In genomic region chr2:74080346-74080745, GRCh38 we compare ENCODE assay signal across 11 cellular contexts.
DNase-seq lines count a peak whose midpoint lies in the region; ATAC-seq and TF ChIP-seq lines count a peak whose summit lies in the region.
"Had no signal": no experiment of that assay in that cellular context is flagged by ENCODE, and none has a peak within 500 bp of the region (broad histone marks: within the 10 kb centered on the region; RNA-seq: fewer than 3 reads in every experiment).

No MANE protein-coding gene starts in this region.

- H3K9me3 Mint-ChIP-seq in activated naive CD4-positive, alpha-beta T cell treated with anti-CD3 and anti-CD28 coated beads for 36 hours, result no peaks in the 10 kb centered on the region
- no peaks in the 10 kb centered on the region for H3K9me3 Mint-ChIP-seq in activated naive CD4-positive, alpha-beta T cell treated with anti-CD3 and anti-CD28 coated beads, Interleukin-2, amount 10 ng/mL, durations not matched to agents 7 days and 5 days
- H3K9me3 Mint-ChIP-seq: T-helper 1 cell treated with Interleukin-12 subunit alpha and Interleukin-12 subunit beta and Interleukin-4 antibody, amounts not matched to agents 30 μg/mL and 1 μg/mL, for 36 hours had no signal

- peak; percentile 35; the same call in 1 of the 2 replicates for TF ChIP-seq RAD21 in SK-N-SH (IDR thresholded peaks at IDR 0.05; ENCODE audit: low read length)

- no peaks in the 10 kb centered on the region for H3K9me2 ChIP-seq in SK-N-SH

- in situ Hi-C loops in transverse colon (cut with MboI; ENCODE audit: low pct_ligation_motif_present in 1 of 4, low pct_unique_long_range_greater_than_20kb in 1 of 4, low sequenced_read_pairs in 3 of 4), result no loop called here

- H3K9me3 ChIP-seq in SK-N-SH (no peaks in the 10 kb centered on the region), transverse colon (no peaks in the 10 kb centered on the region)
- H3K9me3 ChIP-seq: ascending aorta had no signal

- ATAC-seq in SK-N-SH treated with all-trans-retinoic acid at 6 μM for 48 hours (no peak), HG03045 (IDR thresholded peaks at IDR 0.05; ENCODE audit: unreplicated experiment) (peak; percentile 14)

- no peak for TF ChIP-seq EP300 in SK-N-SH (IDR thresholded peaks at IDR 0.05; ENCODE audit: borderline replicate concordance in 1 of 2, low read depth in 1 of 2, low read length in 1 of 2)
- TF ChIP-seq EP300 in transverse colon (IDR thresholded peaks at IDR 0.05; ENCODE audit: low read depth), result no peak

- H3K9ac ChIP-seq in SK-N-SH, result no peak overlapping the region

- H3K27ac Mint-ChIP-seq in activated naive CD4-positive, alpha-beta T cell treated with anti-CD3 and anti-CD28 coated beads for 36 hours, result no peak overlapping the region
- H3K27ac Mint-ChIP-seq in activated naive CD4-positive, alpha-beta T cell treated with anti-CD3 and anti-CD28 coated beads, Interleukin-2, amount 10 ng/mL, durations not matched to agents 7 days and 5 days, result no peak overlapping the region
- H3K27ac Mint-ChIP-seq: T-helper 1 cell treated with Interleukin-12 subunit alpha and Interleukin-12 subunit beta and Interleukin-4 antibody, amounts not matched to agents 30 μg/mL and 1 μg/mL, for 36 hours had no signal

- H3K4me1 ChIP-seq in SK-N-SH (ENCODE audit: control insufficient read depth in 1 of 2, insufficient read depth in 2 of 2, low read depth in 1 of 2, low read length in 1 of 2), result peaks cover 0 to 2% of the 10 kb centered on the region in 2 experiments; a peak in 2 of 4 replicates
- H3K4me1 ChIP-seq in transverse colon, result peaks cover 0 to 6% (median 0%) of the 10 kb centered on the region in 4 donors
- H3K4me1 ChIP-seq: ascending aorta had no signal

- H3K27me3 Mint-ChIP-seq in activated naive CD4-positive, alpha-beta T cell treated with anti-CD3 and anti-CD28 coated beads for 36 hours (ENCODE audit: low read depth), result no peaks in the 10 kb centered on the region
- H3K27me3 Mint-ChIP-seq in activated naive CD4-positive, alpha-beta T cell treated with anti-CD3 and anti-CD28 coated beads, Interleukin-2, amount 10 ng/mL, durations not matched to agents 7 days and 5 days, result no peaks in the 10 kb centered on the region

- H3F3A ChIP-seq in SK-N-SH (replicated peaks; ENCODE audit: insufficient read depth), result no peaks in the 10 kb centered on the region

- H3K4me3 Mint-ChIP-seq in activated naive CD4-positive, alpha-beta T cell treated with anti-CD3 and anti-CD28 coated beads for 36 hours, result no peak overlapping the region
- no peak overlapping the region for H3K4me3 Mint-ChIP-seq in activated naive CD4-positive, alpha-beta T cell treated with anti-CD3 and anti-CD28 coated beads, Interleukin-2, amount 10 ng/mL, durations not matched to agents 7 days and 5 days
- H3K4me3 Mint-ChIP-seq: T-helper 1 cell treated with Interleukin-12 subunit alpha and Interleukin-12 subunit beta and Interleukin-4 antibody, amounts not matched to agents 30 μg/mL and 1 μg/mL, for 36 hours had no signal

- H3K79me2 ChIP-seq in SK-N-SH (ENCODE audit: insufficient read depth), result no peaks in the 10 kb centered on the region

- H4K20me1 ChIP-seq in SK-N-SH (ENCODE audit: insufficient read depth), result no peaks in the 10 kb centered on the region

- H3K36me3 Mint-ChIP-seq in activated naive CD4-positive, alpha-beta T cell treated with anti-CD3 and anti-CD28 coated beads for 36 hours (ENCODE audit: low read depth), result peaks cover 18% of the 10 kb centered on the region
- peaks cover 18% of the 10 kb centered on the region for H3K36me3 Mint-ChIP-seq in activated naive CD4-positive, alpha-beta T cell treated with anti-CD3 and anti-CD28 coated beads, Interleukin-2, amount 10 ng/mL, durations not matched to agents 7 days and 5 days

- POLR2A ChIA-PET in SK-N-SH (lab: Yijun Ruan, JAX), result interaction anchor here (1.1 kb wide), 1 partner anchor 40 kb away, joined by 3 read pairs; no protein-coding TSS in a partner anchor

- no peak for TF ChIP-seq POLR2A in transverse colon (IDR thresholded peaks at IDR 0.05)

- intact Hi-C loops in transverse colon (cut with DNase I; ENCODE audit: low total_unique reads), result no loop called here
- intact Hi-C loops in activated naive CD4-positive, alpha-beta T cell treated with anti-CD3 and anti-CD28 coated beads for 36 hours (cut with micrococcal nuclease), result no loop called here

- H3K4me3 ChIP-seq in SK-N-SH (ENCODE audit: low read depth in 2 of 2, low read length in 1 of 2), result no peak overlapping the region
- H3K4me3 ChIP-seq in transverse colon, result peak overlapping the region in 1 of 4 donors; percentile 11
- H3K4me3 ChIP-seq: ascending aorta had no signal

- peaks cover 3% of the 10 kb centered on the region for H3K4me1 Mint-ChIP-seq in activated naive CD4-positive, alpha-beta T cell treated with anti-CD3 and anti-CD28 coated beads for 36 hours (ENCODE audit: low read depth)
- no peaks in the 10 kb centered on the region for H3K4me1 Mint-ChIP-seq in activated naive CD4-positive, alpha-beta T cell treated with anti-CD3 and anti-CD28 coated beads, Interleukin-2, amount 10 ng/mL, durations not matched to agents 7 days and 5 days

- 83% methylated on average over 8 of the region's 10 CpGs for WGBS in SK-N-SH (ENCODE audit: low lambda C conversion rate)
- 54% methylated on average over 8 of the region's 10 CpGs; no CpG with 5 or more reads in 1 of the 2 donors for WGBS in transverse colon (ENCODE audit: low coverage in 1 of 2), 2 donors

- H3K36me3 ChIP-seq in SK-N-SH (replicated peaks in 1 of 2; ENCODE audit: control insufficient read depth in 1 of 2, insufficient read depth in 2 of 2, low read length in 1 of 2) (peaks cover 0 to 22% of the 10 kb centered on the region in 2 experiments), transverse colon (no peaks in the 10 kb centered on the region)
- H3K36me3 ChIP-seq: ascending aorta had no signal

- H3K27me3 ChIP-seq in SK-N-SH (ENCODE audit: insufficient read depth), result no peaks in the 10 kb centered on the region
- no peaks in the 10 kb centered on the region for H3K27me3 ChIP-seq in transverse colon
- H3K27me3 ChIP-seq: ascending aorta had no signal

- DNase-seq in SK-N-SH, result no peak
- DNase-seq in cerebellar cortex (ENCODE audit: low spot score), result peak; percentile 47
- DNase-seq in transverse colon, result no peak
- DNase-seq in activated naive CD4-positive, alpha-beta T cell treated with anti-CD3 and anti-CD28 coated beads for 36 hours, result no peak
- no peak for DNase-seq in NCI-H2029 (lab: John Stamatoyannopoulos, UW)
- no peak for DNase-seq in activated naive CD4-positive, alpha-beta T cell treated with anti-CD3 and anti-CD28 coated beads, Interleukin-2, amount 10 ng/mL, durations not matched to agents 7 days and 5 days
- DNase-seq: kidney had no signal

- no peak overlapping the region for H3K27ac ChIP-seq in SK-N-SH (ENCODE audit: low read depth in 2 of 2, low read length in 1 of 2)
- H3K27ac ChIP-seq in transverse colon, result peak overlapping the region in 3 of 4 donors; percentile 16 to 34 (median 30)
- H3K27ac ChIP-seq: ascending aorta had no signal

- no peak overlapping the region for H2AFZ ChIP-seq in SK-N-SH (ENCODE audit: low read depth)

- H3K4me2 ChIP-seq in SK-N-SH, result no peak overlapping the region

- TF ChIP-seq CTCF in SK-N-SH (IDR thresholded peaks at IDR 0.05) (no peak), transverse colon (IDR thresholded peaks at IDR 0.05) (peak in 3 of 5 experiments; percentile 5 to 21 (median 12))

- CTCF ChIA-PET in SK-N-SH (lab: Yijun Ruan, JAX), result interaction anchor here (0.6 to 1.6 kb wide), 3 partner anchors 63 to 256 kb away, joined by 3 to 5 read pairs (median 3); no protein-coding TSS in a partner anchor
- CTCF ChIA-PET in activated naive CD4-positive, alpha-beta T cell treated with anti-CD3 and anti-CD28 coated beads for 36 hours (lab: Charles Lee), result interaction anchor here (0.7 to 1.3 kb wide), 5 partner anchors 22 to 256 kb away, joined by 3 to 5 read pairs (median 3); partner anchors contain the start of gene BOLA3
- CTCF ChIA-PET in activated naive CD4-positive, alpha-beta T cell treated with anti-CD3 and anti-CD28 coated beads, Interleukin-2, amount 10 ng/mL, durations not matched to agents 7 days and 5 days (lab: Charles Lee), result interaction anchor here (1.0 to 1.4 kb wide), 2 partner anchors 256 to 258 kb away, joined by 3 to 4 read pairs; no protein-coding TSS in a partner anchor

TF ChIP-seq in SK-N-SH, 30 proteins besides CTCF, POLR2A, EP300 and RAD21 (continues in another document):
- TF ChIP-seq FOXM1 (IDR thresholded peaks at IDR 0.05; ENCODE audit: low read depth), result no peak
- TF ChIP-seq SMC3 (IDR thresholded peaks at IDR 0.05; ENCODE audit: low read depth, low read length), result no peak
- no peak for TF ChIP-seq FOSL2 (IDR thresholded peaks at IDR 0.05; ENCODE audit: borderline replicate concordance, low read depth)
- no peak for TF ChIP-seq MEF2A (IDR thresholded peaks at IDR 0.05; ENCODE audit: borderline replicate concordance, low read depth)
- no peak for TF ChIP-seq USF2 (IDR thresholded peaks at IDR 0.05; ENCODE audit: borderline replicate concordance, low read depth, low read length)

TF ChIP-seq in SK-N-SH treated with all-trans-retinoic acid at 6 μM for 48 hours, 23 proteins besides CTCF, POLR2A, EP300 and RAD21 (continues in another document):
- TF ChIP-seq POU6F1 (CRISPR knock-in tag; IDR thresholded peaks at IDR 0.05; ENCODE audit: borderline replicate concordance, low read depth) (no peak), ZNF8 (CRISPR knock-in tag; IDR thresholded peaks at IDR 0.05) (no peak), RARB (CRISPR knock-in tag; IDR thresholded peaks at IDR 0.05) (no peak), ARNTL (CRISPR knock-in tag; IDR thresholded peaks at IDR 0.05; ENCODE audit: borderline replicate concordance, low read depth) (no peak), TOX (CRISPR knock-in tag; IDR thresholded peaks at IDR 0.05; ENCODE audit: borderline replicate concordance) (no peak), OSR1 (CRISPR knock-in tag; IDR thresholded peaks at IDR 0.05) (no peak), ESRRG (CRISPR knock-in tag; IDR thresholded peaks at IDR 0.05) (no peak), PPARA (CRISPR knock-in tag; IDR thresholded peaks at IDR 0.05; ENCODE audit: borderline replicate concordance) (no peak), ZNF565 (CRISPR knock-in tag; conservative IDR thresholded peaks at IDR 0.05; ENCODE audit: low read depth) (no peak), ZC3H10 (CRISPR knock-in tag; IDR thresholded peaks at IDR 0.05) (no peak)

Comparison
In these comparisons a context has a peak if more than half of its experiments do, and no peak if none do; other contexts are left out.
1. H3K27ac ChIP-seq: peak in transverse colon (3 of 4); none in SK-N-SH (0 of 2).